ENCODE assay signal across 13 cellular contexts in genomic region chr2:227407601-227408089, GRCh38. TPM values are rescaled to one million over a fixed set of nuclear protein-coding genes. Genes with fewer than 3 reads are reported as not detected.
DNase-seq lines count a peak whose midpoint lies in the region; ATAC-seq and TF ChIP-seq lines count a peak whose summit lies in the region.
"Had no signal": no experiment of that assay in that cellular context is flagged by ENCODE, and none has a peak within 500 bp of the region (broad histone marks: within the 10 kb centered on the region; RNA-seq: fewer than 3 reads in every experiment).

No MANE protein-coding gene starts in this region.

- POLR2A ChIA-PET in T-cell (lab: Charles Lee): no interaction called here

- peak overlapping the region; percentile 67 for H3K4me3 Mint-ChIP-seq in dendritic cell treated with granulocyte-macrophage colony-stimulating factor and Interleukin-4, amounts not matched to agents 40 ng/mL and 50 ng/mL, for 4 days
- no peak overlapping the region for H3K4me3 Mint-ChIP-seq in mesothelial cell of epicardium
- no peak overlapping the region for H3K4me3 Mint-ChIP-seq in stimulated activated naive CD8-positive, alpha-beta T cell treated with anti-CD3 and anti-CD28 coated beads, Interleukin-15, amount 100 ng/mL, for 72 hours
- H3K4me3 Mint-ChIP-seq in T-cell: no peak overlapping the region
- H3K4me3 Mint-ChIP-seq: activated CD4-positive, alpha-beta memory T cell treated with anti-CD3 and anti-CD28 coated beads for 36 hours; CD4-positive, alpha-beta T cell had no signal

- DNase-seq in AML-193 (lab: John Stamatoyannopoulos, UW): peak; percentile 64 to 80
- peak; percentile 44 to 76 for DNase-seq in NCI-H446 (lab: John Stamatoyannopoulos, UW)
- DNase-seq in mesothelial cell of epicardium (ENCODE audit: low spot score in 2 of 2, unreplicated experiment in 2 of 2): no peak
- DNase-seq in stimulated activated naive CD8-positive, alpha-beta T cell treated with anti-CD3 and anti-CD28 coated beads, Interleukin-15, amount 100 ng/mL, for 72 hours: no peak
- DNase-seq in hepatic stellate cell (ENCODE audit: low spot score): no peak
- no peak for DNase-seq in COR-L47 (lab: John Stamatoyannopoulos, UW)
- no peak for DNase-seq in T-cell
- DNase-seq: activated CD4-positive, alpha-beta memory T cell treated with anti-CD3 and anti-CD28 coated beads for 36 hours; brain microvascular endothelial cell; CD4-positive, alpha-beta T cell; NCI-H2029 had no signal

- intact Hi-C loops in dendritic cell treated with granulocyte-macrophage colony-stimulating factor and Interleukin-4, amounts not matched to agents 40 ng/mL and 50 ng/mL, for 4 days (cut with micrococcal nuclease): loop anchor here (1.0 to 5.0 kb wide), 3 partner anchors 8 to 65 kb away; partner anchors contain the start of gene AGFG1

- no peaks in the 10 kb centered on the region for H3K36me3 Mint-ChIP-seq in dendritic cell treated with granulocyte-macrophage colony-stimulating factor and Interleukin-4, amounts not matched to agents 40 ng/mL and 50 ng/mL, for 4 days (ENCODE audit: low read depth)
- no peaks in the 10 kb centered on the region for H3K36me3 Mint-ChIP-seq in mesothelial cell of epicardium
- no peaks in the 10 kb centered on the region for H3K36me3 Mint-ChIP-seq in T-cell
- H3K36me3 Mint-ChIP-seq: activated CD4-positive, alpha-beta memory T cell treated with anti-CD3 and anti-CD28 coated beads for 36 hours had no signal

- ATAC-seq in stimulated activated naive CD8-positive, alpha-beta T cell treated with anti-CD3 and anti-CD28 coated beads, Interleukin-15, amount 100 ng/mL, for 72 hours: no peak
- ATAC-seq in T-cell (replicated peaks in 1 of 4): no peak

- no peaks in the 10 kb centered on the region for H3K9me3 Mint-ChIP-seq in dendritic cell treated with granulocyte-macrophage colony-stimulating factor and Interleukin-4, amounts not matched to agents 40 ng/mL and 50 ng/mL, for 4 days
- H3K9me3 Mint-ChIP-seq in mesothelial cell of epicardium (no peaks in the 10 kb centered on the region), T-cell (no peaks in the 10 kb centered on the region)
- H3K9me3 Mint-ChIP-seq in stimulated activated naive CD8-positive, alpha-beta T cell treated with anti-CD3 and anti-CD28 coated beads, Interleukin-15, amount 100 ng/mL, for 72 hours: no peaks in the 10 kb centered on the region
- H3K9me3 Mint-ChIP-seq: activated CD4-positive, alpha-beta memory T cell treated with anti-CD3 and anti-CD28 coated beads for 36 hours; CD4-positive, alpha-beta T cell had no signal

- no peaks in the 10 kb centered on the region for H3K27me3 Mint-ChIP-seq in dendritic cell treated with granulocyte-macrophage colony-stimulating factor and Interleukin-4, amounts not matched to agents 40 ng/mL and 50 ng/mL, for 4 days
- H3K27me3 Mint-ChIP-seq in mesothelial cell of epicardium (ENCODE audit: low read depth): no peaks in the 10 kb centered on the region
- no peaks in the 10 kb centered on the region for H3K27me3 Mint-ChIP-seq in stimulated activated naive CD8-positive, alpha-beta T cell treated with anti-CD3 and anti-CD28 coated beads, Interleukin-15, amount 100 ng/mL, for 72 hours
- H3K27me3 Mint-ChIP-seq in T-cell: no peaks in the 10 kb centered on the region
- H3K27me3 Mint-ChIP-seq: activated CD4-positive, alpha-beta memory T cell treated with anti-CD3 and anti-CD28 coated beads for 36 hours; CD4-positive, alpha-beta T cell had no signal

- no peak for TF ChIP-seq CTCF in mesothelial cell of epicardium (IDR thresholded peaks at IDR 0.05; ENCODE audit: unreplicated experiment)

- CTCF ChIA-PET in T-cell (lab: Charles Lee): no interaction called here

- peak overlapping the region; percentile 93 for H3K27ac Mint-ChIP-seq in dendritic cell treated with granulocyte-macrophage colony-stimulating factor and Interleukin-4, amounts not matched to agents 40 ng/mL and 50 ng/mL, for 4 days
- peak overlapping the region; percentile 95 for H3K27ac Mint-ChIP-seq in mesothelial cell of epicardium
- H3K27ac Mint-ChIP-seq in stimulated activated naive CD8-positive, alpha-beta T cell treated with anti-CD3 and anti-CD28 coated beads, Interleukin-15, amount 100 ng/mL, for 72 hours: peak overlapping the region in 1 of 2 donors; percentile 30
- H3K27ac Mint-ChIP-seq in T-cell: no peak overlapping the region
- H3K27ac Mint-ChIP-seq: activated CD4-positive, alpha-beta memory T cell treated with anti-CD3 and anti-CD28 coated beads for 36 hours; CD4-positive, alpha-beta T cell had no signal

- H3K4me1 Mint-ChIP-seq in dendritic cell treated with granulocyte-macrophage colony-stimulating factor and Interleukin-4, amounts not matched to agents 40 ng/mL and 50 ng/mL, for 4 days (ENCODE audit: low read depth): peaks cover 57% of the 10 kb centered on the region
- H3K4me1 Mint-ChIP-seq in mesothelial cell of epicardium (peaks cover 16% of the 10 kb centered on the region), T-cell (peaks cover 32 to 43% (median 38%) of the 10 kb centered on the region in 3 donors)
- peaks cover 82% of the 10 kb centered on the region for H3K4me1 Mint-ChIP-seq in stimulated activated naive CD8-positive, alpha-beta T cell treated with anti-CD3 and anti-CD28 coated beads, Interleukin-15, amount 100 ng/mL, for 72 hours

RNA-seq across cellular contexts. Expression of gene SCYGR1, which starts 19.9 kb away (rescaled TPM):
- not detected in 3 replicates for total RNA-seq in mesothelial cell of epicardium
- not detected for total RNA-seq in T-cell
- total RNA-seq: activated CD4-positive, alpha-beta memory T cell treated with anti-CD3 and anti-CD28 coated beads for 36 hours; CD4-positive, alpha-beta T cell; temporal lobe had no signal

RNA-seq across cellular contexts. Expression of gene TM4SF20, which starts 28.5 kb away (rescaled TPM):
- total RNA-seq in mesothelial cell of epicardium (not detected in 3 replicates), T-cell (not detected)
- total RNA-seq: activated CD4-positive, alpha-beta memory T cell treated with anti-CD3 and anti-CD28 coated beads for 36 hours; CD4-positive, alpha-beta T cell; temporal lobe had no signal

Comparison
In these comparisons a context has a peak if more than half of its experiments do, and no peak if none do; other contexts are left out.
1. DNase-seq: peak in AML-193 (2 of 2) and NCI-H446 (2 of 2); none in mesothelial cell of epicardium (0 of 2), stimulated activated naive CD8-positive, alpha-beta T cell treated with anti-CD3 and anti-CD28 coated beads, Interleukin-15, amount 100 ng/mL, for 72 hours (0 of 2), hepatic stellate cell (single experiment), COR-L47 (single experiment) and T-cell (0 of 34).
2. H3K27ac Mint-ChIP-seq: peak in dendritic cell treated with granulocyte-macrophage colony-stimulating factor and Interleukin-4, amounts not matched to agents 40 ng/mL and 50 ng/mL, for 4 days (single experiment) and mesothelial cell of epicardium (single experiment); none in T-cell (0 of 2).